28 cellular contexts compared by ENCODE assay signal in genomic region chrX:65545456-65545855, GRCh38.
"Had no signal": no experiment of that assay in that cellular context is flagged by ENCODE, and none has a peak within 500 bp of the region (broad histone marks: within the 10 kb centered on the region; RNA-seq: fewer than 3 reads in every experiment).

No MANE protein-coding gene starts in this region.

- H3K27ac ChIP-seq: neural progenitor cell, ovary, parathyroid adenoma, psoas muscle, right lobe of liver, sigmoid colon, stomach, thoracic aorta, thyroid gland, tibial nerve, upper lobe of left lung, vagina had no signal

- H3K4me1 Mint-ChIP-seq: natural killer cell; nephron; neural progenitor cell; stimulated activated effector memory CD8-positive, alpha-beta T cell treated with anti-CD3 and anti-CD28 coated beads, Interleukin-12 subunit alpha, Interleukin-12 subunit beta, amount 100 ng/mL, for 72 hours; stimulated activated naive B cell treated with anti-CD40 and anti-IgM and Interleukin-4, amounts not matched to agents 10 μg/mL and 1 μg/mL and 100 μg/mL, for 72 hours had no signal

- FAIRE-seq: small intestine, urothelium cell line had no signal

- H3K4me1 ChIP-seq: neural progenitor cell, parathyroid adenoma, psoas muscle, right lobe of liver, sigmoid colon, stomach, thyroid gland, tibial nerve, upper lobe of left lung, vagina had no signal

- H3K4me3 Mint-ChIP-seq: natural killer cell; nephron; neural progenitor cell; stimulated activated effector memory CD8-positive, alpha-beta T cell treated with anti-CD3 and anti-CD28 coated beads, Interleukin-12 subunit alpha, Interleukin-12 subunit beta, amount 100 ng/mL, for 72 hours; stimulated activated naive B cell treated with anti-CD40 and anti-IgM and Interleukin-4, amounts not matched to agents 10 μg/mL and 1 μg/mL and 100 μg/mL, for 72 hours; stimulated activated naive CD8-positive, alpha-beta T cell treated with anti-CD3 and anti-CD28 coated beads, Interleukin-15, Interleukin-2, amounts not matched to agents 100 ng/mL and 50 ng/mL, for 24 hours had no signal

- H3K27me3 ChIP-seq: neural progenitor cell, ovary, right lobe of liver, sigmoid colon, thyroid gland, upper lobe of left lung, vagina had no signal

- H3K27ac Mint-ChIP-seq: natural killer cell; nephron; neural progenitor cell; progenitor cell of endocrine pancreas; stimulated activated effector memory CD8-positive, alpha-beta T cell treated with anti-CD3 and anti-CD28 coated beads, Interleukin-12 subunit alpha, Interleukin-12 subunit beta, amount 100 ng/mL, for 72 hours; stimulated activated naive B cell treated with anti-CD40 and anti-IgM and Interleukin-4, amounts not matched to agents 10 μg/mL and 1 μg/mL and 100 μg/mL, for 72 hours; stimulated activated naive CD8-positive, alpha-beta T cell treated with anti-CD3 and anti-CD28 coated beads, Interleukin-15, Interleukin-2, amounts not matched to agents 100 ng/mL and 50 ng/mL, for 24 hours had no signal

- H3K36me3 Mint-ChIP-seq: natural killer cell; neural progenitor cell; stimulated activated effector memory CD8-positive, alpha-beta T cell treated with anti-CD3 and anti-CD28 coated beads, Interleukin-12 subunit alpha, Interleukin-12 subunit beta, amount 100 ng/mL, for 72 hours; stimulated activated naive B cell treated with anti-CD40 and anti-IgM and Interleukin-4, amounts not matched to agents 10 μg/mL and 1 μg/mL and 100 μg/mL, for 72 hours had no signal

- H3K9me3 Mint-ChIP-seq: natural killer cell; stimulated activated effector memory CD8-positive, alpha-beta T cell treated with anti-CD3 and anti-CD28 coated beads, Interleukin-12 subunit alpha, Interleukin-12 subunit beta, amount 100 ng/mL, for 72 hours; stimulated activated naive B cell treated with anti-CD40 and anti-IgM and Interleukin-4, amounts not matched to agents 10 μg/mL and 1 μg/mL and 100 μg/mL, for 72 hours; stimulated activated naive CD8-positive, alpha-beta T cell treated with anti-CD3 and anti-CD28 coated beads, Interleukin-15, Interleukin-2, amounts not matched to agents 100 ng/mL and 50 ng/mL, for 24 hours had no signal

- DNase-seq: natural killer cell; occipital lobe; ovary; posterior cingulate gyrus; psoas muscle; right lobe of liver; sigmoid colon; small intestine; stimulated activated CD4-positive, alpha-beta T cell treated with anti-CD3 and anti-CD28 coated beads, Interleukin-15, amount 100 ng/mL, for 24 hours; stimulated activated CD4-positive, alpha-beta T cell treated with anti-CD3 and anti-CD28 coated beads, Interleukin-2, amount 100 ng/mL, for 24 hours; stimulated activated CD4-positive, alpha-beta T cell treated with anti-CD3 and anti-CD28 coated beads, Interleukin-2, amount 100 ng/mL, for 48 hours; stimulated activated CD4-positive, alpha-beta T cell treated with anti-CD3 and anti-CD28 coated beads, Interleukin-4, amount 100 ng/mL, for 24 hours; stimulated activated naive B cell treated with anti-CD40 and anti-IgM and Interleukin-4, amounts not matched to agents 10 μg/mL and 1 μg/mL and 100 μg/mL, for 72 hours; stimulated activated naive CD4-positive, alpha-beta T cell treated with Interleukin-2 at 50 U/mL for 16 hours; stomach; thyroid gland; trophoblast cell; upper lobe of left lung had no signal

- ATAC-seq: natural killer cell; psoas muscle; right lobe of liver; stimulated activated effector memory CD8-positive, alpha-beta T cell treated with anti-CD3 and anti-CD28 coated beads, Interleukin-12 subunit alpha, Interleukin-12 subunit beta, amount 100 ng/mL, for 72 hours; stimulated activated naive B cell treated with anti-CD40 and anti-IgM and Interleukin-4, amounts not matched to agents 10 μg/mL and 1 μg/mL and 100 μg/mL, for 72 hours had no signal

- H3K9me3 ChIP-seq: ovary, psoas muscle, right lobe of liver, sigmoid colon, stomach, thoracic aorta, thyroid gland, tibial nerve, upper lobe of left lung, vagina had no signal

- H3K36me3 ChIP-seq: neural progenitor cell, ovary, right lobe of liver, sigmoid colon, stomach, thoracic aorta, thyroid gland, tibial nerve, upper lobe of left lung, vagina had no signal

- H3K4me3 ChIP-seq: neural progenitor cell, ovary, psoas muscle, right lobe of liver, sigmoid colon, stomach, thoracic aorta, thyroid gland, tibial nerve, upper lobe of left lung, vagina had no signal

- H3K27me3 Mint-ChIP-seq: progenitor cell of endocrine pancreas; stimulated activated naive CD8-positive, alpha-beta T cell treated with anti-CD3 and anti-CD28 coated beads, Interleukin-15, Interleukin-2, amounts not matched to agents 100 ng/mL and 50 ng/mL, for 24 hours had no signal
